Comparison of ENCODE assay signal across 1 cellular context in the genomic region with DNA sequence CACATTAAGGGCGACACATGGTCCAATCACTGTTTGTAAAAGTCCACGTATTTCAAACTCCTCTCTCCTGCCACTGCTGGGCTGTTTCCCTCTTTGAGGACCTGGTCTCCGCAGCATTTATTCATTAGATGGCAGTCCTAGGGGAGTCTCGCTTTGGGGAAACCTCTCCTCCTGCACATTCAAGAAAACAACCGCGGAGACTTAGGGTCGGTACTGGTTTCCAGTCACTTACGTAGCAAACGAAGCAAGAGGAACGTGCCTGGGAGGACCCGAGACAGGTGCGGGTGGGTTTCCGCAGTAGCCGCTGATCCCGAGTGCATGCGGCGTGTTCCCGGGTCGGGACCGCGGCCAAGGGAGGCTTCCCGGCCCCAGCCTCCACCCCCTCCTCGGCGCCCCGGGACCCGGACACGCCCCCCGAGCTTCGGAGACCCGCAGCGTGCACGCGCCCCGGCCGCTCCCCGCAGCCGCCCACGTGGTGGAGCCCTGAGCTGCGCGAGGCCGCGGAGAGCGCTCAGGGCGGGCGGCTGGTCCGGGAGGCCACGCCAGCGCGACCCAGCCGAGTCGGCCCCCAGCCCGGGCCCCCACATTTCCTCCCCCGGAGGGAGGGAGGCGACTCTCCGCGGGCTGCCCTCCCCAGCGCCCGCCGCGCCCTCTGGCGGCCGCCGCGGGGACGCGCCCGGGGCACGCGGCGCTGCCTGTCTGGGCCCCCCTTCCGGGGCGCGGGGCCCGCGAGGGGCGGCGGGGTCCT.
TF ChIP-seq lines count a peak whose summit lies in the region.

No MANE protein-coding gene starts in this region.

TF ChIP-seq in WTC11, 78 proteins besides CTCF, POLR2A, EP300 and RAD21 (continued from another document and continues in another):
- TF ChIP-seq, protein P1, sequence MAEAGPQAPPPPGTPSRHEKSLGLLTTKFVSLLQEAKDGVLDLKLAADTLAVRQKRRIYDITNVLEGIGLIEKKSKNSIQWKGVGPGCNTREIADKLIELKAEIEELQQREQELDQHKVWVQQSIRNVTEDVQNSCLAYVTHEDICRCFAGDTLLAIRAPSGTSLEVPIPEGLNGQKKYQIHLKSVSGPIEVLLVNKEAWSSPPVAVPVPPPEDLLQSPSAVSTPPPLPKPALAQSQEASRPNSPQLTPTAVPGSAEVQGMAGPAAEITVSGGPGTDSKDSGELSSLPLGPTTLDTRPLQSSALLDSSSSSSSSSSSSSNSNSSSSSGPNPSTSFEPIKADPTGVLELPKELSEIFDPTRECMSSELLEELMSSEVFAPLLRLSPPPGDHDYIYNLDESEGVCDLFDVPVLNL (CRISPR knock-in tag; IDR thresholded peaks at IDR 0.05; ENCODE audit: borderline replicate concordance, low read depth) = peak; percentile 49; the same call in 1 of the 2 replicates
- TF ChIP-seq, protein P2, sequence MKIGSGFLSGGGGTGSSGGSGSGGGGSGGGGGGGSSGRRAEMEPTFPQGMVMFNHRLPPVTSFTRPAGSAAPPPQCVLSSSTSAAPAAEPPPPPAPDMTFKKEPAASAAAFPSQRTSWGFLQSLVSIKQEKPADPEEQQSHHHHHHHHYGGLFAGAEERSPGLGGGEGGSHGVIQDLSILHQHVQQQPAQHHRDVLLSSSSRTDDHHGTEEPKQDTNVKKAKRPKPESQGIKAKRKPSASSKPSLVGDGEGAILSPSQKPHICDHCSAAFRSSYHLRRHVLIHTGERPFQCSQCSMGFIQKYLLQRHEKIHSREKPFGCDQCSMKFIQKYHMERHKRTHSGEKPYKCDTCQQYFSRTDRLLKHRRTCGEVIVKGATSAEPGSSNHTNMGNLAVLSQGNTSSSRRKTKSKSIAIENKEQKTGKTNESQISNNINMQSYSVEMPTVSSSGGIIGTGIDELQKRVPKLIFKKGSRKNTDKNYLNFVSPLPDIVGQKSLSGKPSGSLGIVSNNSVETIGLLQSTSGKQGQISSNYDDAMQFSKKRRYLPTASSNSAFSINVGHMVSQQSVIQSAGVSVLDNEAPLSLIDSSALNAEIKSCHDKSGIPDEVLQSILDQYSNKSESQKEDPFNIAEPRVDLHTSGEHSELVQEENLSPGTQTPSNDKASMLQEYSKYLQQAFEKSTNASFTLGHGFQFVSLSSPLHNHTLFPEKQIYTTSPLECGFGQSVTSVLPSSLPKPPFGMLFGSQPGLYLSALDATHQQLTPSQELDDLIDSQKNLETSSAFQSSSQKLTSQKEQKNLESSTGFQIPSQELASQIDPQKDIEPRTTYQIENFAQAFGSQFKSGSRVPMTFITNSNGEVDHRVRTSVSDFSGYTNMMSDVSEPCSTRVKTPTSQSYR (CRISPR knock-in tag; IDR thresholded peaks at IDR 0.05) = no peak
- TF ChIP-seq, protein P3, sequence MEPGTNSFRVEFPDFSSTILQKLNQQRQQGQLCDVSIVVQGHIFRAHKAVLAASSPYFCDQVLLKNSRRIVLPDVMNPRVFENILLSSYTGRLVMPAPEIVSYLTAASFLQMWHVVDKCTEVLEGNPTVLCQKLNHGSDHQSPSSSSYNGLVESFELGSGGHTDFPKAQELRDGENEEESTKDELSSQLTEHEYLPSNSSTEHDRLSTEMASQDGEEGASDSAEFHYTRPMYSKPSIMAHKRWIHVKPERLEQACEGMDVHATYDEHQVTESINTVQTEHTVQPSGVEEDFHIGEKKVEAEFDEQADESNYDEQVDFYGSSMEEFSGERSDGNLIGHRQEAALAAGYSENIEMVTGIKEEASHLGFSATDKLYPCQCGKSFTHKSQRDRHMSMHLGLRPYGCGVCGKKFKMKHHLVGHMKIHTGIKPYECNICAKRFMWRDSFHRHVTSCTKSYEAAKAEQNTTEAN (CRISPR knock-in tag; IDR thresholded peaks at IDR 0.05) = peak; percentile 44
- TF ChIP-seq, protein P4, sequence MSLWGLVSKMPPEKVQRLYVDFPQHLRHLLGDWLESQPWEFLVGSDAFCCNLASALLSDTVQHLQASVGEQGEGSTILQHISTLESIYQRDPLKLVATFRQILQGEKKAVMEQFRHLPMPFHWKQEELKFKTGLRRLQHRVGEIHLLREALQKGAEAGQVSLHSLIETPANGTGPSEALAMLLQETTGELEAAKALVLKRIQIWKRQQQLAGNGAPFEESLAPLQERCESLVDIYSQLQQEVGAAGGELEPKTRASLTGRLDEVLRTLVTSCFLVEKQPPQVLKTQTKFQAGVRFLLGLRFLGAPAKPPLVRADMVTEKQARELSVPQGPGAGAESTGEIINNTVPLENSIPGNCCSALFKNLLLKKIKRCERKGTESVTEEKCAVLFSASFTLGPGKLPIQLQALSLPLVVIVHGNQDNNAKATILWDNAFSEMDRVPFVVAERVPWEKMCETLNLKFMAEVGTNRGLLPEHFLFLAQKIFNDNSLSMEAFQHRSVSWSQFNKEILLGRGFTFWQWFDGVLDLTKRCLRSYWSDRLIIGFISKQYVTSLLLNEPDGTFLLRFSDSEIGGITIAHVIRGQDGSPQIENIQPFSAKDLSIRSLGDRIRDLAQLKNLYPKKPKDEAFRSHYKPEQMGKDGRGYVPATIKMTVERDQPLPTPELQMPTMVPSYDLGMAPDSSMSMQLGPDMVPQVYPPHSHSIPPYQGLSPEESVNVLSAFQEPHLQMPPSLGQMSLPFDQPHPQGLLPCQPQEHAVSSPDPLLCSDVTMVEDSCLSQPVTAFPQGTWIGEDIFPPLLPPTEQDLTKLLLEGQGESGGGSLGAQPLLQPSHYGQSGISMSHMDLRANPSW (CRISPR knock-in tag; conservative IDR thresholded peaks at IDR 0.05; ENCODE audit: low read depth) = no peak
- TF ChIP-seq, protein P5, sequence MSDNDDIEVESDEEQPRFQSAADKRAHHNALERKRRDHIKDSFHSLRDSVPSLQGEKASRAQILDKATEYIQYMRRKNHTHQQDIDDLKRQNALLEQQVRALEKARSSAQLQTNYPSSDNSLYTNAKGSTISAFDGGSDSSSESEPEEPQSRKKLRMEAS (CRISPR knock-in tag; IDR thresholded peaks at IDR 0.05) = peak; percentile 92
- TF ChIP-seq TP53 (CRISPR knock-in tag; IDR thresholded peaks at IDR 0.05) (peak; percentile 78), TEAD1 (CRISPR knock-in tag; IDR thresholded peaks at IDR 0.05) (peak; percentile 85), ZNF671 (CRISPR knock-in tag; IDR thresholded peaks at IDR 0.05) (no peak), HMGA2 (CRISPR knock-in tag; IDR thresholded peaks at IDR 0.05) (no peak), ATF1 (CRISPR knock-in tag; IDR thresholded peaks at IDR 0.05) (no peak), ZNF423 (CRISPR knock-in tag; IDR thresholded peaks at IDR 0.05) (peak; percentile 17; the same call in 1 of the 2 replicates), ZNF263 (CRISPR knock-in tag; IDR thresholded peaks at IDR 0.05; ENCODE audit: low read depth) (peak; percentile 53; the same call in 1 of the 2 replicates), SMAD4 (CRISPR knock-in tag; IDR thresholded peaks at IDR 0.05) (no peak), GTF2I (CRISPR knock-in tag; conservative IDR thresholded peaks at IDR 0.05) (no peak), NFATC4 (CRISPR knock-in tag; IDR thresholded peaks at IDR 0.05) (no peak), ZNF138 (CRISPR knock-in tag; conservative IDR thresholded peaks at IDR 0.05) (peak; percentile 78; the same call in 1 of the 2 replicates), OVOL2 (CRISPR knock-in tag; IDR thresholded peaks at IDR 0.05; ENCODE audit: borderline replicate concordance) (no peak), JUN (CRISPR knock-in tag; IDR thresholded peaks at IDR 0.05) (0 out of 2 replicates have a peak, but pooled peaks have one; percentile 54), JAZF1 (CRISPR knock-in tag; IDR thresholded peaks at IDR 0.05) (no peak), ELF4 (CRISPR knock-in tag; IDR thresholded peaks at IDR 0.05; ENCODE audit: low read depth) (peak; percentile 87; the same call in 1 of the 2 replicates)
- TF ChIP-seq, protein P6, sequence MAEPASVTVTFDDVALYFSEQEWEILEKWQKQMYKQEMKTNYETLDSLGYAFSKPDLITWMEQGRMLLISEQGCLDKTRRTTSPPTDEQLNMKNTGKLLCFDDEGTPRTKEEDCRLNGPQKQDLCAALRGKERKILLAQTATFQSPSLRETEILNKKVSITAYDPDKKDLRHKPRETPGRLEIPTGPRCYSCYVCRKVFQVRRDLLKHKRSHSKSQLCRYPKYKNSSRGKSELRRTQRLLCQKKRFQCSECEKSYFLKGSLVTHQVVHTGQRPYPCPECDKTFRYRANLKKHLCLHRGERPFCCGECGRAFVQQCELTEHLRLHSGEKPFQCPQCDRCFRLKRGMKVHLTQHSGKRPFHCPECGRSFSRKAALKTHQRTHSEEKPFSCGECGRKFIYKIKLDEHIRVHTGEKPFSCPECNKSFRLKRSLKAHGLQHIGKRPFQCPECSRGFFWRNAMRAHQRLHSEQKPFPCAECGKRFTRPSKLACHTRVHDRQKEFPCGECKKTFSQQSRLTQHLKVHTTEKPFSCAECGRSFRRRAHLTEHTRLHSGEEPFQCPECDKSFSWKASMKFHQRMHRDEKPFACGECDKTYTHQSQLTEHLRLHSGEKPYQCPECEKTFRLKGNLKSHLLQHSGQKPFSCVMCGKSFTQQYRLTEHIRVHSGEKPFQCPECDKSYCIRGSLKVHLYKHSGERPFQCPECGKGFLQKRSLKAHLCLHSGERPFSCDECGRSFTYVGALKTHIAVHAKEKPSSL (CRISPR knock-in tag; conservative IDR thresholded peaks at IDR 0.05) = no peak
- TF ChIP-seq, protein P7, sequence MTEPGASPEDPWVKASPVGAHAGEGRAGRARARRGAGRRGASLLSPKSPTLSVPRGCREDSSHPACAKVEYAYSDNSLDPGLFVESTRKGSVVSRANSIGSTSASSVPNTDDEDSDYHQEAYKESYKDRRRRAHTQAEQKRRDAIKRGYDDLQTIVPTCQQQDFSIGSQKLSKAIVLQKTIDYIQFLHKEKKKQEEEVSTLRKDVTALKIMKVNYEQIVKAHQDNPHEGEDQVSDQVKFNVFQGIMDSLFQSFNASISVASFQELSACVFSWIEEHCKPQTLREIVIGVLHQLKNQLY (CRISPR knock-in tag; IDR thresholded peaks at IDR 0.05) = no peak
- TF ChIP-seq, protein P8, sequence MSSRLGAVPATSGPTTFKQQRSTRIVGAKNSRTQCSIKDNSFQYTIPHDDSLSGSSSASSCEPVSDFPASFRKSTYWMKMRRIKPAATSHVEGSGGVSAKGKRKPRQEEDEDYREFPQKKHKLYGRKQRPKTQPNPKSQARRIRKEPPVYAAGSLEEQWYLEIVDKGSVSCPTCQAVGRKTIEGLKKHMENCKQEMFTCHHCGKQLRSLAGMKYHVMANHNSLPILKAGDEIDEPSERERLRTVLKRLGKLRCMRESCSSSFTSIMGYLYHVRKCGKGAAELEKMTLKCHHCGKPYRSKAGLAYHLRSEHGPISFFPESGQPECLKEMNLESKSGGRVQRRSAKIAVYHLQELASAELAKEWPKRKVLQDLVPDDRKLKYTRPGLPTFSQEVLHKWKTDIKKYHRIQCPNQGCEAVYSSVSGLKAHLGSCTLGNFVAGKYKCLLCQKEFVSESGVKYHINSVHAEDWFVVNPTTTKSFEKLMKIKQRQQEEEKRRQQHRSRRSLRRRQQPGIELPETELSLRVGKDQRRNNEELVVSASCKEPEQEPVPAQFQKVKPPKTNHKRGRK (CRISPR knock-in tag; IDR thresholded peaks at IDR 0.05; ENCODE audit: borderline replicate concordance) = no peak
- TF ChIP-seq, protein P9, sequence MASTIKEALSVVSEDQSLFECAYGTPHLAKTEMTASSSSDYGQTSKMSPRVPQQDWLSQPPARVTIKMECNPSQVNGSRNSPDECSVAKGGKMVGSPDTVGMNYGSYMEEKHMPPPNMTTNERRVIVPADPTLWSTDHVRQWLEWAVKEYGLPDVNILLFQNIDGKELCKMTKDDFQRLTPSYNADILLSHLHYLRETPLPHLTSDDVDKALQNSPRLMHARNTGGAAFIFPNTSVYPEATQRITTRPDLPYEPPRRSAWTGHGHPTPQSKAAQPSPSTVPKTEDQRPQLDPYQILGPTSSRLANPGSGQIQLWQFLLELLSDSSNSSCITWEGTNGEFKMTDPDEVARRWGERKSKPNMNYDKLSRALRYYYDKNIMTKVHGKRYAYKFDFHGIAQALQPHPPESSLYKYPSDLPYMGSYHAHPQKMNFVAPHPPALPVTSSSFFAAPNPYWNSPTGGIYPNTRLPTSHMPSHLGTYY (CRISPR knock-in tag; IDR thresholded peaks at IDR 0.05) = no peak
- TF ChIP-seq, protein P10, sequence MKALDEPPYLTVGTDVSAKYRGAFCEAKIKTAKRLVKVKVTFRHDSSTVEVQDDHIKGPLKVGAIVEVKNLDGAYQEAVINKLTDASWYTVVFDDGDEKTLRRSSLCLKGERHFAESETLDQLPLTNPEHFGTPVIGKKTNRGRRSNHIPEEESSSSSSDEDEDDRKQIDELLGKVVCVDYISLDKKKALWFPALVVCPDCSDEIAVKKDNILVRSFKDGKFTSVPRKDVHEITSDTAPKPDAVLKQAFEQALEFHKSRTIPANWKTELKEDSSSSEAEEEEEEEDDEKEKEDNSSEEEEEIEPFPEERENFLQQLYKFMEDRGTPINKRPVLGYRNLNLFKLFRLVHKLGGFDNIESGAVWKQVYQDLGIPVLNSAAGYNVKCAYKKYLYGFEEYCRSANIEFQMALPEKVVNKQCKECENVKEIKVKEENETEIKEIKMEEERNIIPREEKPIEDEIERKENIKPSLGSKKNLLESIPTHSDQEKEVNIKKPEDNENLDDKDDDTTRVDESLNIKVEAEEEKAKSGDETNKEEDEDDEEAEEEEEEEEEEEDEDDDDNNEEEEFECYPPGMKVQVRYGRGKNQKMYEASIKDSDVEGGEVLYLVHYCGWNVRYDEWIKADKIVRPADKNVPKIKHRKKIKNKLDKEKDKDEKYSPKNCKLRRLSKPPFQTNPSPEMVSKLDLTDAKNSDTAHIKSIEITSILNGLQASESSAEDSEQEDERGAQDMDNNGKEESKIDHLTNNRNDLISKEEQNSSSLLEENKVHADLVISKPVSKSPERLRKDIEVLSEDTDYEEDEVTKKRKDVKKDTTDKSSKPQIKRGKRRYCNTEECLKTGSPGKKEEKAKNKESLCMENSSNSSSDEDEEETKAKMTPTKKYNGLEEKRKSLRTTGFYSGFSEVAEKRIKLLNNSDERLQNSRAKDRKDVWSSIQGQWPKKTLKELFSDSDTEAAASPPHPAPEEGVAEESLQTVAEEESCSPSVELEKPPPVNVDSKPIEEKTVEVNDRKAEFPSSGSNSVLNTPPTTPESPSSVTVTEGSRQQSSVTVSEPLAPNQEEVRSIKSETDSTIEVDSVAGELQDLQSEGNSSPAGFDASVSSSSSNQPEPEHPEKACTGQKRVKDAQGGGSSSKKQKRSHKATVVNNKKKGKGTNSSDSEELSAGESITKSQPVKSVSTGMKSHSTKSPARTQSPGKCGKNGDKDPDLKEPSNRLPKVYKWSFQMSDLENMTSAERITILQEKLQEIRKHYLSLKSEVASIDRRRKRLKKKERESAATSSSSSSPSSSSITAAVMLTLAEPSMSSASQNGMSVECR (CRISPR knock-in tag; IDR thresholded peaks at IDR 0.05; ENCODE audit: borderline replicate concordance) = peak; percentile 70; the same call in 1 of the 2 replicates
- TF ChIP-seq, protein P11, sequence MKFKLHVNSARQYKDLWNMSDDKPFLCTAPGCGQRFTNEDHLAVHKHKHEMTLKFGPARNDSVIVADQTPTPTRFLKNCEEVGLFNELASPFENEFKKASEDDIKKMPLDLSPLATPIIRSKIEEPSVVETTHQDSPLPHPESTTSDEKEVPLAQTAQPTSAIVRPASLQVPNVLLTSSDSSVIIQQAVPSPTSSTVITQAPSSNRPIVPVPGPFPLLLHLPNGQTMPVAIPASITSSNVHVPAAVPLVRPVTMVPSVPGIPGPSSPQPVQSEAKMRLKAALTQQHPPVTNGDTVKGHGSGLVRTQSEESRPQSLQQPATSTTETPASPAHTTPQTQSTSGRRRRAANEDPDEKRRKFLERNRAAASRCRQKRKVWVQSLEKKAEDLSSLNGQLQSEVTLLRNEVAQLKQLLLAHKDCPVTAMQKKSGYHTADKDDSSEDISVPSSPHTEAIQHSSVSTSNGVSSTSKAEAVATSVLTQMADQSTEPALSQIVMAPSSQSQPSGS (CRISPR knock-in tag; IDR thresholded peaks at IDR 0.05; ENCODE audit: borderline replicate concordance, low read depth) = no peak
